ENCODE assay signal across 2 cellular contexts in genomic region chr7:15131661-15132060, GRCh38.
TF ChIP-seq lines count a peak whose summit lies in the region.

No MANE protein-coding gene starts in this region.

TF ChIP-seq in IMR-90, 13 proteins besides CTCF, POLR2A, EP300 and RAD21:
- no peak for TF ChIP-seq RCOR1 (IDR thresholded peaks at IDR 0.05; ENCODE audit: insufficient replicate concordance, low read length)
- no peak for TF ChIP-seq NFE2L2 (IDR thresholded peaks at IDR 0.05; ENCODE audit: low read depth, low read length)
- TF ChIP-seq CEBPB (IDR thresholded peaks at IDR 0.05; ENCODE audit: low read depth, low read length): no peak
- TF ChIP-seq SMC3 (IDR thresholded peaks at IDR 0.05; ENCODE audit: low read depth, low read length): no peak
- no peak for TF ChIP-seq MAFK (IDR thresholded peaks at IDR 0.05; ENCODE audit: low read depth, low read length)
- TF ChIP-seq FOS (IDR thresholded peaks at IDR 0.05; ENCODE audit: low read depth, low read length): no peak
- TF ChIP-seq RFX5 (IDR thresholded peaks at IDR 0.05; ENCODE audit: low read depth, low read length): no peak
- no peak for TF ChIP-seq MAZ (IDR thresholded peaks at IDR 0.05; ENCODE audit: borderline replicate concordance, low read depth, low read length)
- TF ChIP-seq ELK1 (IDR thresholded peaks at IDR 0.05; ENCODE audit: borderline replicate concordance, low read depth, low read length): no peak
- no peak for TF ChIP-seq CHD1 (IDR thresholded peaks at IDR 0.05; ENCODE audit: low read depth, low read length)
- TF ChIP-seq BHLHE40 (IDR thresholded peaks at IDR 0.05; ENCODE audit: low read depth, low read length): no peak
- TF ChIP-seq MXI1 (IDR thresholded peaks at IDR 0.05; ENCODE audit: borderline replicate concordance, low read depth, low read length): no peak
- no peak for TF ChIP-seq USF2 (IDR thresholded peaks at IDR 0.05; ENCODE audit: low read depth, low read length)

TF ChIP-seq in H1, 55 proteins besides CTCF, POLR2A, EP300 and RAD21:
- TF ChIP-seq TEAD4 (IDR thresholded peaks at IDR 0.05; ENCODE audit: low read depth, low read length) (no peak), ATF2 (IDR thresholded peaks at IDR 0.05; ENCODE audit: low read length) (no peak), GTF2F1 (IDR thresholded peaks at IDR 0.05; ENCODE audit: borderline replicate concordance, low read depth, low read length) (no peak), TBP (IDR thresholded peaks at IDR 0.05; ENCODE audit: low read depth, low read length) (no peak), SRF (IDR thresholded peaks at IDR 0.05; ENCODE audit: low read depth, low read length) (no peak), JUND (IDR thresholded peaks at IDR 0.05; ENCODE audit: low read length) (no peak), KDM4A (IDR thresholded peaks at IDR 0.05; ENCODE audit: low read depth, low read length, severe bottlenecking) (no peak), EGR1 (IDR thresholded peaks at IDR 0.05; ENCODE audit: borderline replicate concordance, low read depth, low read length) (no peak)
